In genomic region chr2:119958642-119959268, GRCh38 we compare ENCODE assay signal across 18 cellular contexts. TPM values are rescaled to one million over a fixed set of nuclear protein-coding genes. Genes with fewer than 3 reads are reported as not detected.
DNase-seq lines count a peak whose midpoint lies in the region; ATAC-seq, FAIRE-seq and TF ChIP-seq lines count a peak whose summit lies in the region.
"Had no signal": no experiment of that assay in that cellular context is flagged by ENCODE, and none has a peak within 500 bp of the region (broad histone marks: within the 10 kb centered on the region; RNA-seq: fewer than 3 reads in every experiment).

No MANE protein-coding gene starts in this region.

- H3K4me3 ChIP-seq in A549 (no peak overlapping the region), astrocyte (ENCODE audit: insufficient read depth, low read depth, low read length) (no peak overlapping the region)
- H3K4me3 ChIP-seq: colonic mucosa, SJCRH30 had no signal

- no peak for TF ChIP-seq POLR2A in A549 (IDR thresholded peaks at IDR 0.05; ENCODE audit: low read length)
- TF ChIP-seq POLR2A in H54 (IDR thresholded peaks at IDR 0.05; ENCODE audit: low read depth, low read length), result no peak

- no peaks in the 10 kb centered on the region for H3K4me1 ChIP-seq in A549
- no peaks in the 10 kb centered on the region for H3K4me1 ChIP-seq in astrocyte (ENCODE audit: insufficient read depth, low read length)
- H3K4me1 ChIP-seq: colonic mucosa, SJCRH30 had no signal

- H3K4me3 Mint-ChIP-seq in astrocyte (ENCODE audit: unreplicated experiment), result no peak overlapping the region

- peak; percentile 46 for FAIRE-seq in A549 (lab: Jason Lieb, UNC)
- FAIRE-seq in H54 (lab: Jason Lieb, UNC), result peak; percentile 38
- peak; percentile 5 for FAIRE-seq in astrocyte (lab: Jason Lieb, UNC)

- H2AFZ ChIP-seq in astrocyte (ENCODE audit: low read depth, low read length), result no peak overlapping the region

- H3K36me3 Mint-ChIP-seq in astrocyte (ENCODE audit: low read depth, unreplicated experiment), result peaks cover 9% of the 10 kb centered on the region

- H3K27me3 Mint-ChIP-seq in astrocyte (ENCODE audit: low read depth, unreplicated experiment), result no peaks in the 10 kb centered on the region

- no peaks in the 10 kb centered on the region for H3K79me2 ChIP-seq in astrocyte (ENCODE audit: insufficient read depth, low read length)

- H3K9me3 Mint-ChIP-seq in astrocyte (ENCODE audit: unreplicated experiment), result no peaks in the 10 kb centered on the region

- no peaks in the 10 kb centered on the region for H4K20me1 ChIP-seq in astrocyte (ENCODE audit: insufficient read depth, low read length)

- peaks cover 3% of the 10 kb centered on the region for H3K36me3 ChIP-seq in astrocyte (ENCODE audit: insufficient read depth, low read length)
- H3K36me3 ChIP-seq: colonic mucosa had no signal

- TF ChIP-seq RAD21 in A549 (conservative IDR thresholded peaks at IDR 0.05 in 1 of 2, IDR thresholded peaks at IDR 0.05 in 1 of 2), result no peak

- no peak overlapping the region for H3K9ac ChIP-seq in astrocyte (ENCODE audit: low read length)

- ATAC-seq in A549 (no peak), HG03565 (IDR thresholded peaks at IDR 0.05; ENCODE audit: unreplicated experiment) (no peak), GM21825 (IDR thresholded peaks at IDR 0.05; ENCODE audit: unreplicated experiment) (no peak)

- DNase-seq in A549 (ENCODE audit: low read depth in 1 of 2, low spot score in 1 of 2) (no peak), H54 (ENCODE audit: insufficient read length, low spot score) (no peak), astrocyte (ENCODE audit: low read depth) (peak; percentile 67), kidney glomerular epithelial cell (lab: John Stamatoyannopoulos, UW) (peak; percentile 5), NCI-H2029 treated with DMSO at 0.1 percent for 48 hours (lab: John Stamatoyannopoulos, UW) (no peak), NCI-H82 treated with DMSO at 0.1 percent for 48 hours (lab: John Stamatoyannopoulos, UW; ENCODE audit: unreplicated experiment) (no peak)
- DNase-seq: activated CD4-positive, alpha-beta T cell treated with anti-CD3 and anti-CD28 coated beads for 48 hours; activated T-cell treated with anti-CD3 and anti-CD28 coated beads, Interleukin-2, amount 50 U/mL, for 48 hours; colonic mucosa; GF-D8; KBM-7; NCI-H1105 treated with DMSO at 0.1 percent for 48 hours; SJCRH30; stimulated activated CD4-positive, alpha-beta T cell treated with anti-CD3 and anti-CD28 coated beads, Interleukin-12 subunit alpha, Interleukin-12 subunit beta, amount 100 ng/mL, for 4 hours; stimulated activated naive CD4-positive, alpha-beta T cell treated with Interleukin-2 at 50 U/mL for 16 hours; T-helper 9 cell had no signal

- CTCF ChIA-PET in A549 (lab: Yijun Ruan, JAX), result interaction anchor here (0.8 kb wide), 1 partner anchor 216 kb away, joined by 3 read pairs; no protein-coding TSS in a partner anchor

- no peak overlapping the region for H3K27ac ChIP-seq in A549
- H3K27ac ChIP-seq in astrocyte (ENCODE audit: low read depth, low read length), result no peak overlapping the region
- H3K27ac ChIP-seq: colonic mucosa, SJCRH30 had no signal

- peak overlapping the region; percentile 27 for H3K27ac Mint-ChIP-seq in astrocyte (ENCODE audit: unreplicated experiment)

- peaks cover 12% of the 10 kb centered on the region for H3K4me1 Mint-ChIP-seq in astrocyte (ENCODE audit: low read depth, unreplicated experiment)

- no peak for TF ChIP-seq EP300 in A549 (IDR thresholded peaks at IDR 0.05)

- H3K4me2 ChIP-seq in A549 (no peak overlapping the region), astrocyte (ENCODE audit: low read length) (no peak overlapping the region)

- no peak for TF ChIP-seq CTCF in A549 (IDR thresholded peaks at IDR 0.05)
- no peak for TF ChIP-seq CTCF in astrocyte (IDR thresholded peaks at IDR 0.05; ENCODE audit: insufficient read depth, low read depth, low read length)

- POLR2A ChIA-PET in A549 (lab: Yijun Ruan, JAX), result no interaction called here

- H3K27me3 ChIP-seq in astrocyte (ENCODE audit: insufficient read depth, low read length), result no peaks in the 10 kb centered on the region
- H3K27me3 ChIP-seq: colonic mucosa, SJCRH30 had no signal

- H3K9me3 ChIP-seq in A549 (peaks cover 21% of the 10 kb centered on the region), astrocyte (ENCODE audit: insufficient read depth, low read depth, low read length) (no peaks in the 10 kb centered on the region)
- H3K9me3 ChIP-seq: colonic mucosa, SJCRH30 had no signal

TF ChIP-seq in A549, 52 proteins besides CTCF, POLR2A, EP300 and RAD21:
- TF ChIP-seq MAFK (IDR thresholded peaks at IDR 0.05; ENCODE audit: partially characterized antibody) (peak; percentile 42), CHD2 (IDR thresholded peaks at IDR 0.05; ENCODE audit: low read length, partially characterized antibody) (no peak)

RNA-seq across cellular contexts. Expression of gene EPB41L5, which starts 54.1 kb away (rescaled TPM):
- polyA plus RNA-seq in A549 (2011; rRNA removed) (30.9 and 33.0 TPM in 2 replicates), A549 (2017; fragmentation: RNase III; extraction: RNeasy Plus Mini Kit Qiagen cat#74134 plus additional on column Dnase treatment) (5.3 to 7.6 TPM (median 5.8 TPM) in 3 replicates)
- polyA plus RNA-seq in A549 (2012; cell fraction: cytosol; rRNA removed), result 4.9 and 5.3 TPM in 2 replicates
- 4.6 and 7.5 TPM in 2 replicates for polyA plus RNA-seq in A549 (2012; cell fraction: nucleus; rRNA removed)
- polyA minus RNA-seq in A549 (2011; rRNA and poly(A)+ RNA removed), result 26.8 and 27.2 TPM in 2 replicates
- total RNA-seq in astrocyte, result 13.5 and 16.2 TPM in 2 replicates

Comparison
In these comparisons a context has a peak if more than half of its experiments do, and no peak if none do; other contexts are left out.
1. DNase-seq: peak in astrocyte (single experiment) and kidney glomerular epithelial cell (single experiment); none in A549 (0 of 2), H54 (single experiment), NCI-H2029 treated with DMSO at 0.1 percent for 48 hours (single experiment) and NCI-H82 treated with DMSO at 0.1 percent for 48 hours (single experiment).